Comparison of ENCODE assay signal across 8 cellular contexts in the genomic region with DNA sequence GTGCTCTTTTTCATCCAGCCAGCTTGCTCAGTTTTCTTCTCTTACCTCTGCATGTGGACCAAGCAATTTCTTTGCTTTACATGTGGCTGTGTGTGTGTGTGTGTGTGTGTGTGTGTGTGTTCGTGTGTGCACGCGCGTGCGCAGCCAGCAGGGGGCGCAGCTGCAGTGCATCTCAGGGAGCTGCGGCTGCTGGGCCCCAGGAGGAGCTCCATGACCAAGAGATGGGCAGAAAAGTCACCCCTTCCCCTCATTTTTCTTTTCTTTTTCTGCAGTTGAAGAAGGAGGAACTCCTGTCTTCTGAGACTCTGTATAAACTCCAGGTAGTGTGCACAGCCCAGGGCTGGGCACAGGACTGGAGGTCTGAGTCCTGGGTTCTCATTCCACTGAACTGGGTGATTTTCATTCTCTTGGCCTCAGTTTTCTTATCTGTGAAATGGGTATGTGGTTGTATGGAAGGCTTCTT. TPM values are rescaled to one million over a fixed set of nuclear protein-coding genes. Genes with fewer than 3 reads are reported as not detected.
DNase-seq lines count a peak whose midpoint lies in the region; ATAC-seq and TF ChIP-seq lines count a peak whose summit lies in the region.

No MANE protein-coding gene starts in this region.

- peak; percentile 80 for DNase-seq in GM06990 (ENCODE audit: extremely low read depth, insufficient read length)
- DNase-seq in HuH-7 (ENCODE audit: low spot score) = peak; percentile 66
- DNase-seq in activated naive CD4-positive, alpha-beta T cell treated with anti-CD3 and anti-CD28 coated beads, Interleukin-2, amount 10 ng/mL, durations not matched to agents 7 days and 5 days = peak; percentile 77
- peak; percentile 81 to 86 for DNase-seq in cardiac muscle cell (ENCODE audit: low read depth in 1 of 2, low spot score in 1 of 2)
- DNase-seq in pulmonary artery endothelial cell (ENCODE audit: low read depth, low spot score) = peak; percentile 35
- DNase-seq in aorta = peak; percentile 86 to 93

- peaks cover 4% of the 10 kb centered on the region for H3K4me1 ChIP-seq in cardiac muscle cell (ENCODE audit: low read depth)
- no peaks in the 10 kb centered on the region for H3K4me1 ChIP-seq in aorta (ENCODE audit: control insufficient read depth in 1 of 2, insufficient read depth in 2 of 2, low read length in 2 of 2)

- TF ChIP-seq CTCF in GM06990 (IDR thresholded peaks at IDR 0.05; ENCODE audit: insufficient read depth, low read length, poor library complexity, severe bottlenecking) = peak; percentile 96
- TF ChIP-seq CTCF in cardiac muscle cell (IDR thresholded peaks at IDR 0.05; ENCODE audit: low read depth, low read length) = peak; percentile 94

- no peaks in the 10 kb centered on the region for H3K27me3 ChIP-seq in GM06990 (replicated peaks; ENCODE audit: control insufficient read depth, insufficient read depth, low read length)
- H3K27me3 ChIP-seq in cardiac muscle cell = no peaks in the 10 kb centered on the region
- H3K27me3 ChIP-seq in aorta (ENCODE audit: control insufficient read depth in 1 of 2, insufficient read depth in 2 of 2, low read length in 1 of 2) = no peaks in the 10 kb centered on the region

- CTCF ChIA-PET in activated naive CD4-positive, alpha-beta T cell treated with anti-CD3 and anti-CD28 coated beads, Interleukin-2, amount 10 ng/mL, durations not matched to agents 7 days and 5 days (lab: Charles Lee) = interaction anchor here (0.6 to 7.1 kb wide), 41 partner anchors 8 to 386 kb away, joined by 3 to 135 read pairs (median 4); partner anchors contain the start of genes BLNK and ZNF518A

- WGBS in aorta, 2 donors = 1 to 4% methylated on average over 7 of the region's 7 CpGs

- ATAC-seq in SK-N-SH treated with all-trans-retinoic acid at 6 μM for 48 hours = peak; percentile 85
- ATAC-seq in aorta (ENCODE audit: low FRiP score) = peak; percentile 88
- no peak for ATAC-seq in GM21619 (IDR thresholded peaks at IDR 0.05; ENCODE audit: unreplicated experiment)

- H3K36me3 Mint-ChIP-seq in activated naive CD4-positive, alpha-beta T cell treated with anti-CD3 and anti-CD28 coated beads, Interleukin-2, amount 10 ng/mL, durations not matched to agents 7 days and 5 days = no peaks in the 10 kb centered on the region

- no peaks in the 10 kb centered on the region for H3K9me3 Mint-ChIP-seq in activated naive CD4-positive, alpha-beta T cell treated with anti-CD3 and anti-CD28 coated beads, Interleukin-2, amount 10 ng/mL, durations not matched to agents 7 days and 5 days

- H3K27ac Mint-ChIP-seq in activated naive CD4-positive, alpha-beta T cell treated with anti-CD3 and anti-CD28 coated beads, Interleukin-2, amount 10 ng/mL, durations not matched to agents 7 days and 5 days = peak overlapping the region; percentile 24

- H3K9me3 ChIP-seq in cardiac muscle cell (ENCODE audit: low read depth) (no peaks in the 10 kb centered on the region), aorta (ENCODE audit: control insufficient read depth, low read length) (no peaks in the 10 kb centered on the region)

- no peak overlapping the region for H3K4me3 ChIP-seq in GM06990 (replicated peaks; ENCODE audit: low read depth, low read length)
- no peak overlapping the region for H3K4me3 ChIP-seq in cardiac muscle cell
- H3K4me3 ChIP-seq in aorta (ENCODE audit: low read length in 2 of 2) = no peak overlapping the region

- intact Hi-C loops in aorta (cut with DNase I) = loop anchor here (1.0 to 2.0 kb wide), 2 partner anchors 63 to 65 kb away; no protein-coding TSS in a partner anchor

- H3K4me3 Mint-ChIP-seq in activated naive CD4-positive, alpha-beta T cell treated with anti-CD3 and anti-CD28 coated beads, Interleukin-2, amount 10 ng/mL, durations not matched to agents 7 days and 5 days = no peak overlapping the region

- H3K4me1 Mint-ChIP-seq in activated naive CD4-positive, alpha-beta T cell treated with anti-CD3 and anti-CD28 coated beads, Interleukin-2, amount 10 ng/mL, durations not matched to agents 7 days and 5 days = no peaks in the 10 kb centered on the region

- H3K36me3 ChIP-seq in GM06990 (ENCODE audit: control insufficient read depth, insufficient read depth, low read length) = peaks cover 40% of the 10 kb centered on the region
- H3K36me3 ChIP-seq in cardiac muscle cell = no peaks in the 10 kb centered on the region
- H3K36me3 ChIP-seq in aorta (ENCODE audit: control insufficient read depth in 1 of 2, insufficient read depth in 2 of 2, low read length in 1 of 2) = no peaks in the 10 kb centered on the region

- H3K27me3 Mint-ChIP-seq in activated naive CD4-positive, alpha-beta T cell treated with anti-CD3 and anti-CD28 coated beads, Interleukin-2, amount 10 ng/mL, durations not matched to agents 7 days and 5 days = peaks cover 4% of the 10 kb centered on the region

- no peak overlapping the region for H3K27ac ChIP-seq in cardiac muscle cell
- H3K27ac ChIP-seq in aorta (ENCODE audit: low read depth in 1 of 2, low read length in 2 of 2) = no peak overlapping the region

TF ChIP-seq in SK-N-SH treated with all-trans-retinoic acid at 6 μM for 48 hours, 23 proteins besides CTCF, POLR2A, EP300 and RAD21:
- TF ChIP-seq ISL1 (CRISPR knock-in tag; IDR thresholded peaks at IDR 0.05) (no peak), ZNF565 (CRISPR knock-in tag; conservative IDR thresholded peaks at IDR 0.05; ENCODE audit: low read depth) (no peak), ZFP3 (CRISPR knock-in tag; IDR thresholded peaks at IDR 0.05) (no peak)
- TF ChIP-seq, protein P1, sequence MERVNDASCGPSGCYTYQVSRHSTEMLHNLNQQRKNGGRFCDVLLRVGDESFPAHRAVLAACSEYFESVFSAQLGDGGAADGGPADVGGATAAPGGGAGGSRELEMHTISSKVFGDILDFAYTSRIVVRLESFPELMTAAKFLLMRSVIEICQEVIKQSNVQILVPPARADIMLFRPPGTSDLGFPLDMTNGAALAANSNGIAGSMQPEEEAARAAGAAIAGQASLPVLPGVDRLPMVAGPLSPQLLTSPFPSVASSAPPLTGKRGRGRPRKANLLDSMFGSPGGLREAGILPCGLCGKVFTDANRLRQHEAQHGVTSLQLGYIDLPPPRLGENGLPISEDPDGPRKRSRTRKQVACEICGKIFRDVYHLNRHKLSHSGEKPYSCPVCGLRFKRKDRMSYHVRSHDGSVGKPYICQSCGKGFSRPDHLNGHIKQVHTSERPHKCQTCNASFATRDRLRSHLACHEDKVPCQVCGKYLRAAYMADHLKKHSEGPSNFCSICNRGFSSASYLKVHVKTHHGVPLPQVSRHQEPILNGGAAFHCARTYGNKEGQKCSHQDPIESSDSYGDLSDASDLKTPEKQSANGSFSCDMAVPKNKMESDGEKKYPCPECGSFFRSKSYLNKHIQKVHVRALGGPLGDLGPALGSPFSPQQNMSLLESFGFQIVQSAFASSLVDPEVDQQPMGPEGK (CRISPR knock-in tag; IDR thresholded peaks at IDR 0.05; ENCODE audit: borderline replicate concordance) = no peak
TF ChIP-seq in SK-N-SH treated with all-trans-retinoic acid at 6 μM for 48 hours: peak in this region for 0.

RNA-seq across cellular contexts. Expression of gene BLNK, which starts 41.8 kb away (rescaled TPM):
- not detected in 2 replicates for total RNA-seq in cardiac muscle cell
- polyA plus RNA-seq in cardiac muscle cell = 0.32 and 0.62 TPM in 2 replicates
- not detected in 2 replicates for total RNA-seq in pulmonary artery endothelial cell
- total RNA-seq in aorta = 10 to 100 TPM in 1 of 2 donors, 1 to 10 TPM in 1; 4.1 to 20.2 TPM
- 10 to 100 TPM in 1 of 2 donors, under 1 TPM in 1; 0.72 to 12.5 TPM for polyA plus RNA-seq in aorta

Comparison
In these comparisons a context has a peak if more than half of its experiments do, and no peak if none do; other contexts are left out.
1. DNase-seq: peak in every context shown above with its lines; median percentile 90 in aorta; 84 in cardiac muscle cell; 80 in GM06990; 77 in activated naive CD4-positive, alpha-beta T cell treated with anti-CD3 and anti-CD28 coated beads, Interleukin-2, amount 10 ng/mL, durations not matched to agents 7 days and 5 days; 66 in HuH-7; 35 in pulmonary artery endothelial cell.